Comparison of ENCODE assay signal across 8 cellular contexts in the genomic region with DNA sequence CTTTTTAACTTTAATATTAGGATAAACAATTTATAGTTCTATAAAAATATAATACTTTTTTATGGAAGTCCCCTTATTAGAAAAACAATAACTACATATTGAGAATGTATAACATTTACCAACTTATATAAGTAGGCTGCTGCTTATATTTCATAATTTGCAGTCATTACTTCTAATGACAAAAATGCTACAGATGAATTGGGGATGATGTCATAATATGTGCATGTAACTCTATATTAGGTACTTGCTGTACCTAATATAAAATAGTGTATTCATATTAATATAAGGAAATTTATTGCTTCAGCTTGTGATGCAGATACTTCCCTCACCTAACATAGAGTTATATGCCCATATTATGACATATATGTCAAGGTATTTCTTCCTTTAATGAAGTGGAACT.
"Had no signal": no experiment of that assay in that cellular context is flagged by ENCODE, and none has a peak within 500 bp of the region (broad histone marks: within the 10 kb centered on the region; RNA-seq: fewer than 3 reads in every experiment).

No MANE protein-coding gene starts in this region.

- H2AFZ ChIP-seq: GM23248, GM23338 had no signal

- DNase-seq: GM23248, GOT3, H9, HCEC 1CT, HFFc6 had no signal

- FAIRE-seq: H54 had no signal

- H3K4me3 ChIP-seq: GM23248, GM23338, HAP-1 had no signal

- H3K9me3 ChIP-seq: HAP-1 had no signal

- H3K36me3 ChIP-seq: HAP-1 had no signal

- H3K27ac ChIP-seq: GM23248 had no signal

- H3K9ac ChIP-seq: GM23248 had no signal

- H3K4me1 ChIP-seq: HAP-1 had no signal

- H3K4me2 ChIP-seq: GM23338 had no signal
